In the genomic region with DNA sequence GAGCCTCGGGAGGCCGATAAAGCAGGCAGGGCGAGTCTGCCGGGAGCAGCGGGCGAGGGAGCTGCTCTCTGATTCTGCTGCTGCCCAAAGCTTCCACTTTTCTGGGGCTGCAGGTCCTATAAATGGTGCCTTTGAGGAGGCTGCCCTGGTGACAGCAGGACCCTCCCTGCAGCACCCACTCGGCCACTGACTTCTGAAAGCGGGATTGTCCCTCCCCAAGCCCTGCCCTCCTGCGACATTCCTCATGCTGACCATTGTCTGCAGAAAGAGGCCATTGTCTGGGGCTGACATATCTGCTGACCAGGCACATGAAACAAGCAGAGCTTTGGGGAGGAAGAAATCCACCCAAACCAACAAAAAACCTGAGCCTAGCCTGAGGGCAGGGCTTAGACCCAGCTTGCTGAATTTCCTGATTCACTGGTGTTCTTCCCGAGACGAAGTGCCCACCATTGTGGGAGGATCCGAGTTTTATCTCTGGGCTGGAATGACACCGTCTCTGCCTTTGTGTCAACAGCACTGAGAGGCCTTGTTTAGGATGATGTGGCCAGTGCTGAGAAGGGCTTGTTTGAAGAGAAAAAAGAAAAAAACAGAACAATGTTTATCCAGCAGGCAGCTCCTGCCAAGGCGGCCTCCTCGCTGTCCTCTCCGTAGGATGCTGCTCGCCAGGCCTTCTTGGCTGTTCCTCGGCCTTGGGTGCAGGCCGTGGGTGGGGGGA, we compare ENCODE assay signal across 16 cellular contexts.
DNase-seq lines count a peak whose midpoint lies in the region; ATAC-seq lines count a peak whose summit lies in the region.
"Had no signal": no experiment of that assay in that cellular context is flagged by ENCODE, and none has a peak within 500 bp of the region (broad histone marks: within the 10 kb centered on the region; RNA-seq: fewer than 3 reads in every experiment).

No MANE protein-coding gene starts in this region.

- no peak overlapping the region for H2BK15ac ChIP-seq in mesendoderm (replicated peaks; ENCODE audit: low read depth)

- peak overlapping the region; percentile 68 for H3K56ac ChIP-seq in mesendoderm (ENCODE audit: low read length)

- DNase-seq in NCI-H526 (lab: John Stamatoyannopoulos, UW) (peak; percentile 97 to 99), NCI-H526 treated with DMSO at 0.1 percent for 48 hours (lab: John Stamatoyannopoulos, UW) (no peak), caudate nucleus (lab: John Stamatoyannopoulos, UW) (peak in 59 of 61 donors; percentile 41 to 95 (median 86)), mesendoderm (peak; percentile 77), substantia nigra (lab: John Stamatoyannopoulos, UW) (peak; percentile 48 to 93 (median 84)), posterior vena cava (ENCODE audit: low spot score) (no peak)
- DNase-seq in stimulated activated CD4-positive, alpha-beta T cell treated with anti-CD3 and anti-CD28 coated beads, Interleukin-12 subunit alpha, Interleukin-12 subunit beta, amount 100 ng/mL, for 4 hours, result no peak
- DNase-seq: 8988T; cortex of kidney; Kasumi-1; naive thymus-derived CD4-positive, alpha-beta T cell; NCI-H2081 treated with DMSO at 0.1 percent for 48 hours; NK-92 treated with Interleukin-12 subunit alpha and Interleukin-12 subunit beta, amount 100 ng/mL, for 24 hours; stimulated activated CD4-positive, alpha-beta T cell treated with anti-CD3 and anti-CD28 coated beads, Interleukin-15, amount 100 ng/mL, for 24 hours; transverse colon had no signal

- peak overlapping the region; percentile 95 for H3K27ac ChIP-seq in caudate nucleus (ENCODE audit: low read depth, low read length)
- H3K27ac ChIP-seq in mesendoderm (ENCODE audit: low read depth, low read length), result peak overlapping the region; percentile 63
- peak overlapping the region; percentile 99 for H3K27ac ChIP-seq in substantia nigra (ENCODE audit: low read depth, low read length, poor library complexity, severe bottlenecking)
- H3K27ac ChIP-seq: transverse colon had no signal

- no peak overlapping the region for H3K4me2 ChIP-seq in mesendoderm (ENCODE audit: low read length)

- H2AK5ac ChIP-seq in mesendoderm (ENCODE audit: low read length), result no peak overlapping the region

- ATAC-seq in GM21360 (IDR thresholded peaks at IDR 0.05; ENCODE audit: unreplicated experiment), result no peak
- ATAC-seq: naive thymus-derived CD4-positive, alpha-beta T cell had no signal

- H3K23ac ChIP-seq in mesendoderm (ENCODE audit: low read length), result no peak overlapping the region

- H3K36me3 ChIP-seq in mesendoderm (ENCODE audit: control insufficient read depth, insufficient read depth, low read length), result no peaks in the 10 kb centered on the region
- H3K36me3 ChIP-seq: transverse colon had no signal

- peak overlapping the region; percentile 34 for H3K18ac ChIP-seq in mesendoderm (ENCODE audit: low read length)

- no CpG with 5 or more reads among the region's 19 CpGs for WGBS in mesendoderm (ENCODE audit: extremely low coverage, insufficient coverage, low lambda C conversion rate)

- intact Hi-C loops in posterior vena cava (cut with DNase I), result no loop called here

- H3K4ac ChIP-seq in mesendoderm (ENCODE audit: low read depth, low read length), result peak overlapping the region; percentile 58

- H2BK5ac ChIP-seq in mesendoderm (ENCODE audit: low read length), result peak overlapping the region; percentile 28

- no peak overlapping the region for H2BK120ac ChIP-seq in mesendoderm (ENCODE audit: low read depth, low read length)

- no peak overlapping the region for H3K4me3 ChIP-seq in mesendoderm (ENCODE audit: low read length)
- H3K4me3 ChIP-seq: transverse colon had no signal

- H4K8ac ChIP-seq in mesendoderm (ENCODE audit: low read depth, low read length), result no peak overlapping the region

- no peaks in the 10 kb centered on the region for H3K27me3 ChIP-seq in mesendoderm (ENCODE audit: insufficient read depth, low read length, poor library complexity)
- H3K27me3 ChIP-seq: transverse colon had no signal

- H4K5ac ChIP-seq in mesendoderm (ENCODE audit: low read length), result no peak overlapping the region

- no peaks in the 10 kb centered on the region for H3K79me2 ChIP-seq in mesendoderm (ENCODE audit: control insufficient read depth, insufficient read depth, low read length)

- peaks cover 7% of the 10 kb centered on the region for H3K4me1 ChIP-seq in mesendoderm (ENCODE audit: control insufficient read depth, low read depth, low read length)
- H3K4me1 ChIP-seq: transverse colon had no signal

- no peak overlapping the region for H3K9ac ChIP-seq in mesendoderm (ENCODE audit: low read length)

- H3K79me1 ChIP-seq in mesendoderm (ENCODE audit: low read length), result no peaks in the 10 kb centered on the region

Comparison
In these comparisons a context has a peak if more than half of its experiments do, and no peak if none do; other contexts are left out.
1. DNase-seq: peak in NCI-H526 (2 of 2), caudate nucleus (59 of 61), mesendoderm (single experiment) and substantia nigra (49 of 49); none in NCI-H526 treated with DMSO at 0.1 percent for 48 hours (single experiment), stimulated activated CD4-positive, alpha-beta T cell treated with anti-CD3 and anti-CD28 coated beads, Interleukin-12 subunit alpha, Interleukin-12 subunit beta, amount 100 ng/mL, for 4 hours (single experiment) and posterior vena cava (single experiment).
2. Peak in every context shown above with its lines, with median percentiles within 50 percentile points of each other: H3K27ac ChIP-seq.